ENCODE assay signal across 27 cellular contexts in genomic region chr11:130890039-130890745, GRCh38.
"Had no signal": no experiment of that assay in that cellular context is flagged by ENCODE, and none has a peak within 500 bp of the region (broad histone marks: within the 10 kb centered on the region; RNA-seq: fewer than 3 reads in every experiment).

No MANE protein-coding gene starts in this region.

- H3K27me3 Mint-ChIP-seq: activated B cell treated with CpG ODN at 0.5 μM for 24 hours; activated CD4-positive, alpha-beta memory T cell treated with anti-CD3 and anti-CD28 coated beads for 36 hours; activated naive CD8-positive, alpha-beta T cell; brain; effector memory CD8-positive, alpha-beta T cell; stimulated activated memory B cell treated with anti-CD40 and anti-IgM and Interleukin-4, amounts not matched to agents 10 μg/mL and 1 μg/mL and 100 μg/mL, for 72 hours; stimulated activated naive CD8-positive, alpha-beta T cell treated with anti-CD3 and anti-CD28 coated beads, Interleukin-15, amount 100 ng/mL, for 72 hours had no signal

- H3K9me3 Mint-ChIP-seq: activated B cell treated with CpG ODN at 0.5 μM for 24 hours; activated CD4-positive, alpha-beta memory T cell treated with anti-CD3 and anti-CD28 coated beads for 36 hours; brain; effector memory CD8-positive, alpha-beta T cell; nephron; stimulated activated memory B cell treated with anti-CD40 and anti-IgM and Interleukin-4, amounts not matched to agents 10 μg/mL and 1 μg/mL and 100 μg/mL, for 72 hours; stimulated activated naive CD8-positive, alpha-beta T cell treated with anti-CD3 and anti-CD28 coated beads, Interleukin-15, amount 100 ng/mL, for 72 hours; T-helper 2 cell treated with Interferon-gamma antibody and Interleukin-4, amounts not matched to agents 5 μg/mL and 100 μg/mL, for 36 hours had no signal

- H3K27ac Mint-ChIP-seq: activated B cell treated with CpG ODN at 0.5 μM for 24 hours; activated CD4-positive, alpha-beta memory T cell treated with anti-CD3 and anti-CD28 coated beads for 36 hours; activated naive CD8-positive, alpha-beta T cell; brain; effector memory CD8-positive, alpha-beta T cell; nephron; stimulated activated memory B cell treated with anti-CD40 and anti-IgM and Interleukin-4, amounts not matched to agents 10 μg/mL and 1 μg/mL and 100 μg/mL, for 72 hours; stimulated activated naive CD8-positive, alpha-beta T cell treated with anti-CD3 and anti-CD28 coated beads, Interleukin-15, amount 100 ng/mL, for 72 hours; T-helper 2 cell treated with Interferon-gamma antibody and Interleukin-4, amounts not matched to agents 5 μg/mL and 100 μg/mL, for 36 hours had no signal

- DNase-seq: activated B cell treated with CpG ODN at 0.5 μM for 24 hours; activated CD4-positive, alpha-beta memory T cell treated with anti-CD3 and anti-CD28 coated beads for 36 hours; activated CD4-positive, alpha-beta T cell treated with anti-CD3 and anti-CD28 coated beads for 48 hours; activated effector memory CD4-positive, alpha-beta T cell treated with Interleukin-2 at 50 U/mL for 16 hours; activated naive CD4-positive, alpha-beta T cell treated with Interleukin-2 at 50 U/mL for 16 hours; activated T-cell treated with anti-CD3 and anti-CD28 coated beads, Interleukin-2, amount 50 U/mL, for 48 hours; aorta; cerebellar nuclear complex; colonic mucosa; effector memory CD8-positive, alpha-beta T cell; foreskin keratinocyte; heart right ventricle; left ventricle myocardium inferior; mucosa of descending colon; right lobe of liver; stimulated activated CD4-positive, alpha-beta T cell treated with anti-CD3 and anti-CD28 coated beads, Interleukin-12 subunit alpha, Interleukin-12 subunit beta, amount 100 ng/mL, for 4 hours; stimulated activated CD4-positive, alpha-beta T cell treated with anti-CD3 and anti-CD28 coated beads, Interleukin-4, amount 100 ng/mL, for 1 hour; stimulated activated naive CD8-positive, alpha-beta T cell treated with anti-CD3 and anti-CD28 coated beads, Interleukin-15, amount 100 ng/mL, for 72 hours; T-helper 1 cell; thyroid gland; upper lobe of right lung had no signal

- H3K4me1 Mint-ChIP-seq: nephron; stimulated activated naive CD8-positive, alpha-beta T cell treated with anti-CD3 and anti-CD28 coated beads, Interleukin-15, amount 100 ng/mL, for 72 hours had no signal

- H3K27ac ChIP-seq: cardiac muscle cell, colonic mucosa, foreskin keratinocyte, thyroid gland, upper lobe of right lung had no signal

- H3K36me3 Mint-ChIP-seq: activated naive CD8-positive, alpha-beta T cell had no signal

- ATAC-seq: effector memory CD8-positive, alpha-beta T cell; foreskin keratinocyte; heart right ventricle; mucosa of descending colon; stimulated activated memory B cell treated with anti-CD40 and anti-IgM and Interleukin-4, amounts not matched to agents 10 μg/mL and 1 μg/mL and 100 μg/mL, for 72 hours; stimulated activated naive CD8-positive, alpha-beta T cell treated with anti-CD3 and anti-CD28 coated beads, Interleukin-15, amount 100 ng/mL, for 72 hours; upper lobe of right lung had no signal

- H3K4me3 Mint-ChIP-seq: activated B cell treated with CpG ODN at 0.5 μM for 24 hours; activated CD4-positive, alpha-beta memory T cell treated with anti-CD3 and anti-CD28 coated beads for 36 hours; activated naive CD8-positive, alpha-beta T cell; brain; effector memory CD8-positive, alpha-beta T cell; nephron; stimulated activated memory B cell treated with anti-CD40 and anti-IgM and Interleukin-4, amounts not matched to agents 10 μg/mL and 1 μg/mL and 100 μg/mL, for 72 hours; stimulated activated naive CD8-positive, alpha-beta T cell treated with anti-CD3 and anti-CD28 coated beads, Interleukin-15, amount 100 ng/mL, for 72 hours; T-helper 2 cell treated with Interferon-gamma antibody and Interleukin-4, amounts not matched to agents 5 μg/mL and 100 μg/mL, for 36 hours had no signal
